Comparison of ENCODE assay signal across 8 cellular contexts in the genomic region with DNA sequence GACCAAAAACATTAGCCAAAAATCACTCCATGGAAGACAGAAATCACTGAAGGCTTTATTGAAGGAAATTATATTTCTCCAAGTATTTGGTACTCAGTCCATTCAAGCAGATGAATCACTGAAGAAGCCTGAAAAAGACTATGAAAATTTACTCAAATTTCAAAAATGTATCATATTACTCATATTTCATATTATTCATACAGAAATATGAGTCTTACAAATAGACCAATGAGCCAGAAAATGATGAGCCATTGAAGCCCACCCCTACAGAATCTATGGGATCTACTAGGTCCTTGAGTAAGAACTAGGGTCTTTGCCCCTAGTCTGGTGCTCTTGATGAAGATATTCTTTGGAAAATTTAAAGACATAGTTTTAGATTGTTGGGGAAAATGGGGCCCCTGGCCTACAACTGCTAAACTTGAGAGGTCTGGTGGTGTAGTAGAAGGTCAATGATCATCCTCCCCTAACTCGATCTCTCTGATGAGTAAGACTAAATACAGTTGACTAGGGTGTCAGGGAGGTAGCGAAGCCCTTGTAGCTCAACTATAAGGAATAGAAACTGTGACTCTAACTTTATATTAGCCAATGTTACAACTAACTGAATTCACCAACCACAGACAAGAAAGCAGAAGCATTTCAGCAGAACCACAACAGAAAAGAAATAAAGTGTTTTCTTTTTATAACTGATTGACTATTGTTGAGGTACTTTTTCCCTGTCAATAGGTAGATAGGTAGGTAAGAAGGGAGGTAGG.
DNase-seq lines count a peak whose midpoint lies in the region; ATAC-seq and TF ChIP-seq lines count a peak whose summit lies in the region.

No MANE protein-coding gene starts in this region.

- no peak for ATAC-seq in DND-41 (ENCODE audit: insufficient read depth, low read depth)
- peak; percentile 49 for ATAC-seq in HG03354 (IDR thresholded peaks at IDR 0.05; ENCODE audit: poor library complexity, severe bottlenecking, unreplicated experiment)
- ATAC-seq in activated T-cell treated with anti-CD3 and anti-CD28 coated beads, Interleukin-2, amount 50 U/mL, for 72 hours (replicated peaks in 1 of 2): peak; percentile 76 to 77
- ATAC-seq in natural killer cell treated with Interleukin-12 subunit alpha and Interleukin-12 subunit beta and Interleukin-15 and Interleukin-18, amount 100 ng/mL, for 72 hours: peak; percentile 53 to 90
- ATAC-seq in esophagus mucosa: no peak
- no peak for ATAC-seq in heart right ventricle

- no peaks in the 10 kb centered on the region for H3K79me2 ChIP-seq in DND-41 (ENCODE audit: insufficient read depth, low read length)

- 0 out of 2 replicates have a peak overlapping the region, but pooled peaks have one; percentile 19 for H3K9ac ChIP-seq in DND-41 (ENCODE audit: low read depth, low read length)

- peaks cover 22% of the 10 kb centered on the region for H3K4me1 ChIP-seq in DND-41 (ENCODE audit: insufficient read depth, low read length)
- peaks cover 0 to 33% (median 12%) of the 10 kb centered on the region in 9 donors for H3K4me1 ChIP-seq in heart right ventricle

- no peaks in the 10 kb centered on the region for H4K20me1 ChIP-seq in DND-41 (ENCODE audit: insufficient read depth, low read length)

- H3K4me3 Mint-ChIP-seq in activated T-cell treated with anti-CD3 and anti-CD28 coated beads, Interleukin-2, amount 50 U/mL, for 72 hours: peak overlapping the region; percentile 66 to 80
- H3K4me3 Mint-ChIP-seq in natural killer cell treated with Interleukin-12 subunit alpha and Interleukin-12 subunit beta and Interleukin-15 and Interleukin-18, amount 100 ng/mL, for 72 hours: peak overlapping the region; percentile 84

- peak overlapping the region; percentile 93 for H3K27ac Mint-ChIP-seq in activated T-cell treated with anti-CD3 and anti-CD28 coated beads, Interleukin-2, amount 50 U/mL, for 72 hours
- peak overlapping the region; percentile 85 to 87 for H3K27ac Mint-ChIP-seq in natural killer cell treated with Interleukin-12 subunit alpha and Interleukin-12 subunit beta and Interleukin-15 and Interleukin-18, amount 100 ng/mL, for 72 hours

- DNase-seq in DND-41 (no peak), caudate nucleus (lab: John Stamatoyannopoulos, UW) (no peak), NCI-H2107 (lab: John Stamatoyannopoulos, UW) (no peak), heart right ventricle (no peak)
- peak in 1 of 2 donors; percentile 11 for DNase-seq in activated T-cell treated with anti-CD3 and anti-CD28 coated beads, Interleukin-2, amount 50 U/mL, for 72 hours
- DNase-seq in natural killer cell treated with Interleukin-12 subunit alpha and Interleukin-12 subunit beta and Interleukin-15 and Interleukin-18, amount 100 ng/mL, for 72 hours (ENCODE audit: low spot score): no peak

- H3K27ac ChIP-seq in DND-41 (ENCODE audit: low read length): peak overlapping the region; percentile 64
- H3K27ac ChIP-seq in caudate nucleus (ENCODE audit: low read depth, low read length): no peak overlapping the region
- H3K27ac ChIP-seq in heart right ventricle: peak overlapping the region in 5 of 10 donors; percentile 11 to 73 (median 52)

- H3K9me3 ChIP-seq in DND-41 (ENCODE audit: insufficient read depth, low read length, severe bottlenecking) (no peaks in the 10 kb centered on the region), heart right ventricle (no peaks in the 10 kb centered on the region)

- peaks cover 36% of the 10 kb centered on the region for H3K4me1 Mint-ChIP-seq in activated T-cell treated with anti-CD3 and anti-CD28 coated beads, Interleukin-2, amount 50 U/mL, for 72 hours (ENCODE audit: low read depth)
- H3K4me1 Mint-ChIP-seq in natural killer cell treated with Interleukin-12 subunit alpha and Interleukin-12 subunit beta and Interleukin-15 and Interleukin-18, amount 100 ng/mL, for 72 hours (ENCODE audit: low read depth in 2 of 2): peaks cover 34 to 44% of the 10 kb centered on the region in 2 donors

- peaks cover 6 to 7% of the 10 kb centered on the region in 2 donors for H3K36me3 Mint-ChIP-seq in activated T-cell treated with anti-CD3 and anti-CD28 coated beads, Interleukin-2, amount 50 U/mL, for 72 hours (ENCODE audit: insufficient read depth in 2 of 2)
- peaks cover 23% of the 10 kb centered on the region for H3K36me3 Mint-ChIP-seq in natural killer cell treated with Interleukin-12 subunit alpha and Interleukin-12 subunit beta and Interleukin-15 and Interleukin-18, amount 100 ng/mL, for 72 hours

- H3K36me3 ChIP-seq in DND-41 (ENCODE audit: insufficient read depth, low read length): peaks cover 24% of the 10 kb centered on the region
- peaks cover 0 to 28% (median 0%) of the 10 kb centered on the region in 9 donors for H3K36me3 ChIP-seq in heart right ventricle

- no peaks in the 10 kb centered on the region for H3K27me3 Mint-ChIP-seq in activated T-cell treated with anti-CD3 and anti-CD28 coated beads, Interleukin-2, amount 50 U/mL, for 72 hours (ENCODE audit: low read depth)
- H3K27me3 Mint-ChIP-seq in natural killer cell treated with Interleukin-12 subunit alpha and Interleukin-12 subunit beta and Interleukin-15 and Interleukin-18, amount 100 ng/mL, for 72 hours: no peaks in the 10 kb centered on the region

- TF ChIP-seq CTCF in DND-41 (IDR thresholded peaks at IDR 0.05; ENCODE audit: borderline replicate concordance, extremely low read depth, low read length, poor library complexity, severe bottlenecking) (no peak), heart right ventricle (IDR thresholded peaks at IDR 0.05) (no peak)

- intact Hi-C loops in heart right ventricle (cut with DNase I): no loop called here

- H3K27me3 ChIP-seq in DND-41 (ENCODE audit: insufficient read depth, low read length, poor library complexity): no peaks in the 10 kb centered on the region
- H3K27me3 ChIP-seq in heart right ventricle: no peaks in the 10 kb centered on the region

- H3K9me3 Mint-ChIP-seq in activated T-cell treated with anti-CD3 and anti-CD28 coated beads, Interleukin-2, amount 50 U/mL, for 72 hours: no peaks in the 10 kb centered on the region
- no peaks in the 10 kb centered on the region for H3K9me3 Mint-ChIP-seq in natural killer cell treated with Interleukin-12 subunit alpha and Interleukin-12 subunit beta and Interleukin-15 and Interleukin-18, amount 100 ng/mL, for 72 hours

- H3K4me2 ChIP-seq in DND-41 (ENCODE audit: insufficient read depth, low read length): peak overlapping the region; percentile 47

- H2AFZ ChIP-seq in DND-41 (ENCODE audit: low read depth, low read length): no peak overlapping the region

- WGBS in heart right ventricle, 2 donors: 92 to 94% methylated on average over 2 of the region's 2 CpGs

- no peak overlapping the region for H3K4me3 ChIP-seq in DND-41 (ENCODE audit: low read depth in 1 of 2, low read length in 2 of 2)
- H3K4me3 ChIP-seq in heart right ventricle: no peak overlapping the region

Comparison
In these comparisons a context has a peak if more than half of its experiments do, and no peak if none do; other contexts are left out.
1. ATAC-seq: peak in HG03354 (single experiment), activated T-cell treated with anti-CD3 and anti-CD28 coated beads, Interleukin-2, amount 50 U/mL, for 72 hours (2 of 2) and natural killer cell treated with Interleukin-12 subunit alpha and Interleukin-12 subunit beta and Interleukin-15 and Interleukin-18, amount 100 ng/mL, for 72 hours (2 of 2); none in DND-41 (single experiment), esophagus mucosa (single experiment) and heart right ventricle (0 of 8).